Comparison of ENCODE assay signal across 1 cellular context in the genomic region with DNA sequence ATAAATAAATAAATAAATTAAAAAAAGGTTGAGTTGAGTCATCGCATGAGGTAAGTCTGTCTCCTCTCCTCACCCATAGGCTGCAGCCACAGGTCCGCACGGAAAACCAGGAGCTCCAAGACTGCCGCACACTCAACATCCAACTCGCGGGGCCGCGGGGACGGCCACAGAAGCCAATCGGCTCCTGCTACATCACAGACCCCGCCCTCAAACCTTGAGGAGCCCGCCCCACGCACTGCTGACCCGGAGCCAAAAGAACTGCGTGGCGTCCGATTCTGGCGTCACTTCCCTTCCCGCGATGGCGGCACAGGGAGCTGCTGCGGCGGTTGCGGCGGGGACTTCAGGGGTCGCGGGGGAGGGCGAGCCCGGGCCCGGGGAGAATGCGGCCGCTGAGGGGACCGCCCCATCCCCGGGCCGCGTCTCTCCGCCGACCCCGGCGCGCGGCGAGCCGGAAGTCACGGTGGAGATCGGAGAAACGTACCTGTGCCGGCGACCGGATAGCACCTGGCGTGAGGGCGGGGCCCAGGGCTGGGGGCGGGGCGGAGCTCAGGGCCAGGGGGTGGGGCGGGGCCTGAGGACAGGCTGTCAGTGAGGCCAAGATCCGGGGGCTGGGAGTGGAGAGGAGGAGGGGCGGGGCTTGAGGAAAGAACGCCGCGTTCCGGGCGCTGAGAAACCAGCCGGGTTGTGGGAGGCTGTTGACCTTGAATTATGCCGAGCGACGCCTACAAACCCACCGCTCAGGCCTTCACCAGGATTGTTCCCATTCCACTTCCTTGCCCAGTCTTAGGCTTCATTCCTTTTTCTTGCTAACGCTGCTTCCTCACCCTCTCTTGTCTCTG.
TF ChIP-seq lines count a peak whose summit lies in the region.

A gene (plus strand): TSS at position 281 of the 839 bp plus-strand sequence. CDS start 18 bp downstream, at position 299.

TF ChIP-seq in HepG2, 621 proteins besides CTCF, POLR2A, EP300 and RAD21 (continued from another document and continues in another):
- TF ChIP-seq, protein P1, sequence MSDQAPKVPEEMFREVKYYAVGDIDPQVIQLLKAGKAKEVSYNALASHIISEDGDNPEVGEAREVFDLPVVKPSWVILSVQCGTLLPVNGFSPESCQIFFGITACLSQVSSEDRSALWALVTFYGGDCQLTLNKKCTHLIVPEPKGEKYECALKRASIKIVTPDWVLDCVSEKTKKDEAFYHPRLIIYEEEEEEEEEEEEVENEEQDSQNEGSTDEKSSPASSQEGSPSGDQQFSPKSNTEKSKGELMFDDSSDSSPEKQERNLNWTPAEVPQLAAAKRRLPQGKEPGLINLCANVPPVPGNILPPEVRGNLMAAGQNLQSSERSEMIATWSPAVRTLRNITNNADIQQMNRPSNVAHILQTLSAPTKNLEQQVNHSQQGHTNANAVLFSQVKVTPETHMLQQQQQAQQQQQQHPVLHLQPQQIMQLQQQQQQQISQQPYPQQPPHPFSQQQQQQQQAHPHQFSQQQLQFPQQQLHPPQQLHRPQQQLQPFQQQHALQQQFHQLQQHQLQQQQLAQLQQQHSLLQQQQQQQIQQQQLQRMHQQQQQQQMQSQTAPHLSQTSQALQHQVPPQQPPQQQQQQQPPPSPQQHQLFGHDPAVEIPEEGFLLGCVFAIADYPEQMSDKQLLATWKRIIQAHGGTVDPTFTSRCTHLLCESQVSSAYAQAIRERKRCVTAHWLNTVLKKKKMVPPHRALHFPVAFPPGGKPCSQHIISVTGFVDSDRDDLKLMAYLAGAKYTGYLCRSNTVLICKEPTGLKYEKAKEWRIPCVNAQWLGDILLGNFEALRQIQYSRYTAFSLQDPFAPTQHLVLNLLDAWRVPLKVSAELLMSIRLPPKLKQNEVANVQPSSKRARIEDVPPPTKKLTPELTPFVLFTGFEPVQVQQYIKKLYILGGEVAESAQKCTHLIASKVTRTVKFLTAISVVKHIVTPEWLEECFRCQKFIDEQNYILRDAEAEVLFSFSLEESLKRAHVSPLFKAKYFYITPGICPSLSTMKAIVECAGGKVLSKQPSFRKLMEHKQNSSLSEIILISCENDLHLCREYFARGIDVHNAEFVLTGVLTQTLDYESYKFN (CRISPR knock-in tag; conservative IDR thresholded peaks at IDR 0.05), result peak; percentile 62
- no peak for TF ChIP-seq ZNF703 (CRISPR knock-in tag; IDR thresholded peaks at IDR 0.05; ENCODE audit: borderline replicate concordance)
- TF ChIP-seq, protein P2, sequence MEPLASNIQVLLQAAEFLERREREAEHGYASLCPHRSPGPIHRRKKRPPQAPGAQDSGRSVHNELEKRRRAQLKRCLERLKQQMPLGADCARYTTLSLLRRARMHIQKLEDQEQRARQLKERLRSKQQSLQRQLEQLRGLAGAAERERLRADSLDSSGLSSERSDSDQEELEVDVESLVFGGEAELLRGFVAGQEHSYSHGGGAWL (CRISPR knock-in tag; IDR thresholded peaks at IDR 0.05), result peak; percentile 69
- TF ChIP-seq ZSCAN30 (CRISPR knock-in tag; IDR thresholded peaks at IDR 0.05), result no peak
- 0 out of 2 replicates have a peak, but pooled peaks have one; percentile 61 for TF ChIP-seq FIP1L1 (IDR thresholded peaks at IDR 0.05; ENCODE audit: borderline replicate concordance, insufficient read depth, low read depth, low read length)
- TF ChIP-seq, protein P3, sequence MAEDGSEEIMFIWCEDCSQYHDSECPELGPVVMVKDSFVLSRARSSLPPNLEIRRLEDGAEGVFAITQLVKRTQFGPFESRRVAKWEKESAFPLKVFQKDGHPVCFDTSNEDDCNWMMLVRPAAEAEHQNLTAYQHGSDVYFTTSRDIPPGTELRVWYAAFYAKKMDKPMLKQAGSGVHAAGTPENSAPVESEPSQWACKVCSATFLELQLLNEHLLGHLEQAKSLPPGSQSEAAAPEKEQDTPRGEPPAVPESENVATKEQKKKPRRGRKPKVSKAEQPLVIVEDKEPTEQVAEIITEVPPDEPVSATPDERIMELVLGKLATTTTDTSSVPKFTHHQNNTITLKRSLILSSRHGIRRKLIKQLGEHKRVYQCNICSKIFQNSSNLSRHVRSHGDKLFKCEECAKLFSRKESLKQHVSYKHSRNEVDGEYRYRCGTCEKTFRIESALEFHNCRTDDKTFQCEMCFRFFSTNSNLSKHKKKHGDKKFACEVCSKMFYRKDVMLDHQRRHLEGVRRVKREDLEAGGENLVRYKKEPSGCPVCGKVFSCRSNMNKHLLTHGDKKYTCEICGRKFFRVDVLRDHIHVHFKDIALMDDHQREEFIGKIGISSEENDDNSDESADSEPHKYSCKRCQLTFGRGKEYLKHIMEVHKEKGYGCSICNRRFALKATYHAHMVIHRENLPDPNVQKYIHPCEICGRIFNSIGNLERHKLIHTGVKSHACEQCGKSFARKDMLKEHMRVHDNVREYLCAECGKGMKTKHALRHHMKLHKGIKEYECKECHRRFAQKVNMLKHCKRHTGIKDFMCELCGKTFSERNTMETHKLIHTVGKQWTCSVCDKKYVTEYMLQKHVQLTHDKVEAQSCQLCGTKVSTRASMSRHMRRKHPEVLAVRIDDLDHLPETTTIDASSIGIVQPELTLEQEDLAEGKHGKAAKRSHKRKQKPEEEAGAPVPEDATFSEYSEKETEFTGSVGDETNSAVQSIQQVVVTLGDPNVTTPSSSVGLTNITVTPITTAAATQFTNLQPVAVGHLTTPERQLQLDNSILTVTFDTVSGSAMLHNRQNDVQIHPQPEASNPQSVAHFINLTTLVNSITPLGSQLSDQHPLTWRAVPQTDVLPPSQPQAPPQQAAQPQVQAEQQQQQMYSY (CRISPR knock-in tag; IDR thresholded peaks at IDR 0.05), result peak; percentile 23; the same call in 1 of the 2 replicates
- TF ChIP-seq, protein P4, sequence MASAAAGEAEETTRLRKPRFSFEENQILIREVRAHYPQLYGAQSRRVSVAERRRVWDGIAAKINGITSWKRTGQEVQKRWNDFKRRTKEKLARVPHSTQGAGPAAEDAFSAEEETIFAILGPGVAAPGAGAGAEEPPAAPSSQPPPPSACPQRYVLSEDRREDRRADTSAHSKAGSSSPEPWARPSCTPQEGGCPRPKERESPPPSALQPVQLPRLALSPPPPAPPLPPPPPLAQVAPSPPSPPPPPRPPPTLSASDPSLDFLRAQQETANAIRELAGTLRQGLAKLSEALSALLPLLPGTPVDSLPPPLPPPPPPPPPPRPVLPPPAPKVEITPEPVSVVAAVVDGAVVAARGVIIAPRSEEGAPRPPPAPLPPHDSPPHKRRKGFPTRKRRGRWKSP (CRISPR knock-in tag; IDR thresholded peaks at IDR 0.05), result peak; percentile 62; the same call in 1 of the 2 replicates
- TF ChIP-seq CBFB (CRISPR knock-in tag; IDR thresholded peaks at IDR 0.05), result peak; percentile 85
- peak; percentile 76 for TF ChIP-seq PHF21A (CRISPR knock-in tag; IDR thresholded peaks at IDR 0.05)
- TF ChIP-seq ATF7-NPFF (CRISPR knock-in tag; IDR thresholded peaks at IDR 0.05; ENCODE audit: low read depth), result peak; percentile 82
- TF ChIP-seq ZNF367 (CRISPR knock-in tag; IDR thresholded peaks at IDR 0.05; ENCODE audit: borderline replicate concordance), result no peak
- TF ChIP-seq ZNF350 (CRISPR knock-in tag; IDR thresholded peaks at IDR 0.05; ENCODE audit: borderline replicate concordance, low read depth), result peak; percentile 35
- no peak; the same call in 1 of the 2 replicates for TF ChIP-seq HOXA9 (CRISPR knock-in tag; IDR thresholded peaks at IDR 0.05; ENCODE audit: borderline replicate concordance)
- peak; percentile 83 for TF ChIP-seq SP5 (CRISPR knock-in tag; IDR thresholded peaks at IDR 0.05; ENCODE audit: borderline replicate concordance, low read depth)
- TF ChIP-seq ZNF556 (CRISPR knock-in tag; IDR thresholded peaks at IDR 0.05; ENCODE audit: borderline replicate concordance), result peak; percentile 68; the same call in 1 of the 2 replicates
- peak; percentile 83; the same call in 1 of the 2 replicates for TF ChIP-seq RFXANK (CRISPR knock-in tag; IDR thresholded peaks at IDR 0.05)
- no peak for TF ChIP-seq SP1 (IDR thresholded peaks at IDR 0.05)
- peak; percentile 95 for TF ChIP-seq SP1 (CRISPR knock-in tag; IDR thresholded peaks at IDR 0.05)
- TF ChIP-seq TAF15 (IDR thresholded peaks at IDR 0.05; ENCODE audit: low read depth, low read length, poor library complexity, severe bottlenecking), result peak; percentile 60
- TF ChIP-seq PPARG (CRISPR knock-in tag; conservative IDR thresholded peaks at IDR 0.05), result peak; percentile 52; the same call in 1 of the 2 replicates
- TF ChIP-seq ZNF264 (CRISPR knock-in tag; IDR thresholded peaks at IDR 0.05), result no peak
- TF ChIP-seq STAG1 (CRISPR knock-in tag; IDR thresholded peaks at IDR 0.05), result no peak
- TF ChIP-seq, protein P5, sequence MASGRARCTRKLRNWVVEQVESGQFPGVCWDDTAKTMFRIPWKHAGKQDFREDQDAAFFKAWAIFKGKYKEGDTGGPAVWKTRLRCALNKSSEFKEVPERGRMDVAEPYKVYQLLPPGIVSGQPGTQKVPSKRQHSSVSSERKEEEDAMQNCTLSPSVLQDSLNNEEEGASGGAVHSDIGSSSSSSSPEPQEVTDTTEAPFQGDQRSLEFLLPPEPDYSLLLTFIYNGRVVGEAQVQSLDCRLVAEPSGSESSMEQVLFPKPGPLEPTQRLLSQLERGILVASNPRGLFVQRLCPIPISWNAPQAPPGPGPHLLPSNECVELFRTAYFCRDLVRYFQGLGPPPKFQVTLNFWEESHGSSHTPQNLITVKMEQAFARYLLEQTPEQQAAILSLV (CRISPR knock-in tag; IDR thresholded peaks at IDR 0.05; ENCODE audit: borderline replicate concordance), result peak; percentile 89; the same call in 1 of the 2 replicates
- peak; percentile 96 for TF ChIP-seq KDM5A (IDR thresholded peaks at IDR 0.05; ENCODE audit: borderline replicate concordance, low read length)
- TF ChIP-seq, protein P6, sequence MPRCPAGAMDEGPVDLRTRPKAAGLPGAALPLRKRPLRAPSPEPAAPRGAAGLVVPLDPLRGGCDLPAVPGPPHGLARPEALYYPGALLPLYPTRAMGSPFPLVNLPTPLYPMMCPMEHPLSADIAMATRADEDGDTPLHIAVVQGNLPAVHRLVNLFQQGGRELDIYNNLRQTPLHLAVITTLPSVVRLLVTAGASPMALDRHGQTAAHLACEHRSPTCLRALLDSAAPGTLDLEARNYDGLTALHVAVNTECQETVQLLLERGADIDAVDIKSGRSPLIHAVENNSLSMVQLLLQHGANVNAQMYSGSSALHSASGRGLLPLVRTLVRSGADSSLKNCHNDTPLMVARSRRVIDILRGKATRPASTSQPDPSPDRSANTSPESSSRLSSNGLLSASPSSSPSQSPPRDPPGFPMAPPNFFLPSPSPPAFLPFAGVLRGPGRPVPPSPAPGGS (CRISPR knock-in tag; IDR thresholded peaks at IDR 0.05), result peak; percentile 52; the same call in 1 of the 2 replicates
- peak; percentile 69; the same call in 1 of the 2 replicates for TF ChIP-seq ZNF772 (CRISPR knock-in tag; IDR thresholded peaks at IDR 0.05)
- TF ChIP-seq, protein P7, sequence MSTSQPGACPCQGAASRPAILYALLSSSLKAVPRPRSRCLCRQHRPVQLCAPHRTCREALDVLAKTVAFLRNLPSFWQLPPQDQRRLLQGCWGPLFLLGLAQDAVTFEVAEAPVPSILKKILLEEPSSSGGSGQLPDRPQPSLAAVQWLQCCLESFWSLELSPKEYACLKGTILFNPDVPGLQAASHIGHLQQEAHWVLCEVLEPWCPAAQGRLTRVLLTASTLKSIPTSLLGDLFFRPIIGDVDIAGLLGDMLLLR (CRISPR knock-in tag; IDR thresholded peaks at IDR 0.05), result no peak
- TF ChIP-seq ZNF460 (CRISPR knock-in tag; IDR thresholded peaks at IDR 0.05; ENCODE audit: borderline replicate concordance), result peak; percentile 22; the same call in 1 of the 2 replicates
- TF ChIP-seq ERF (CRISPR knock-in tag; IDR thresholded peaks at IDR 0.05), result peak; percentile 96; the same call in 1 of the 2 replicates
- TF ChIP-seq, protein P8, sequence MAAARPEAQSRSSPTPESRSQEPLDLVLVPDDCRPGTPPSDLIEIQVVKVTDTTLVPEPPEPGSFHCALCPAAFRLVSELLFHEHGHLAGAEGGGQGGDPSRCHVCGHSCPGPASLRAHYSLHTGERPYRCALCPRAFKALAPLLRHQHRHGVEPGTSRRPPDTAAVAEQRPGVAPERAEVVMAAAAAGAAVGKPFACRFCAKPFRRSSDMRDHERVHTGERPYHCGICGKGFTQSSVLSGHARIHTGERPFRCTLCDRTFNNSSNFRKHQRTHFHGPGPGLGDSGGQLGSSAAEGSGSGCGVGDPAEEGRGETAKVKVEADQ (CRISPR knock-in tag; IDR thresholded peaks at IDR 0.05; ENCODE audit: borderline replicate concordance), result peak; percentile 92; the same call in 1 of the 2 replicates
- TF ChIP-seq SALL1 (CRISPR knock-in tag; IDR thresholded peaks at IDR 0.05), result peak; percentile 75
- TF ChIP-seq MYC (CRISPR knock-in tag; IDR thresholded peaks at IDR 0.05; ENCODE audit: borderline replicate concordance), result peak; percentile 79
- TF ChIP-seq TSC22D2 (CRISPR knock-in tag; IDR thresholded peaks at IDR 0.05; ENCODE audit: borderline replicate concordance), result peak; percentile 90; the same call in 1 of the 2 replicates
- TF ChIP-seq FOXA1 (IDR thresholded peaks at IDR 0.05), result no peak
- TF ChIP-seq FOXA1 (CRISPR knock-in tag; IDR thresholded peaks at IDR 0.05), result peak; percentile 39; the same call in 1 of the 2 replicates
- 0 out of 2 replicates have a peak, but pooled peaks have one; percentile 11 for TF ChIP-seq HMG20B (CRISPR knock-in tag; conservative IDR thresholded peaks at IDR 0.05)
- TF ChIP-seq FOXP1 (IDR thresholded peaks at IDR 0.05), result no peak
- TF ChIP-seq FOXP1 (CRISPR knock-in tag; IDR thresholded peaks at IDR 0.05), result peak; percentile 7; the same call in 1 of the 2 replicates
- peak; percentile 81; the same call in 1 of the 2 replicates for TF ChIP-seq KDM4B (CRISPR knock-in tag; IDR thresholded peaks at IDR 0.05)
- TF ChIP-seq ATF1 (CRISPR knock-in tag; IDR thresholded peaks at IDR 0.05), result peak; percentile 94
- TF ChIP-seq SP140L (CRISPR knock-in tag; IDR thresholded peaks at IDR 0.05; ENCODE audit: borderline replicate concordance), result peak; percentile 57; the same call in 1 of the 2 replicates
- TF ChIP-seq KLF9 (CRISPR knock-in tag; IDR thresholded peaks at IDR 0.05; ENCODE audit: low read depth), result no peak
- TF ChIP-seq ZNF547 (CRISPR knock-in tag; IDR thresholded peaks at IDR 0.05), result peak; percentile 88
- TF ChIP-seq ZFY (CRISPR knock-in tag; IDR thresholded peaks at IDR 0.05), result peak; percentile 59
- no peak for TF ChIP-seq NFRKB (IDR thresholded peaks at IDR 0.05)
- TF ChIP-seq ZNF713 (CRISPR knock-in tag; IDR thresholded peaks at IDR 0.05), result no peak
- peak; percentile 84 for TF ChIP-seq ZNF598 (CRISPR knock-in tag; IDR thresholded peaks at IDR 0.05; ENCODE audit: borderline replicate concordance)
- TF ChIP-seq, protein P9, sequence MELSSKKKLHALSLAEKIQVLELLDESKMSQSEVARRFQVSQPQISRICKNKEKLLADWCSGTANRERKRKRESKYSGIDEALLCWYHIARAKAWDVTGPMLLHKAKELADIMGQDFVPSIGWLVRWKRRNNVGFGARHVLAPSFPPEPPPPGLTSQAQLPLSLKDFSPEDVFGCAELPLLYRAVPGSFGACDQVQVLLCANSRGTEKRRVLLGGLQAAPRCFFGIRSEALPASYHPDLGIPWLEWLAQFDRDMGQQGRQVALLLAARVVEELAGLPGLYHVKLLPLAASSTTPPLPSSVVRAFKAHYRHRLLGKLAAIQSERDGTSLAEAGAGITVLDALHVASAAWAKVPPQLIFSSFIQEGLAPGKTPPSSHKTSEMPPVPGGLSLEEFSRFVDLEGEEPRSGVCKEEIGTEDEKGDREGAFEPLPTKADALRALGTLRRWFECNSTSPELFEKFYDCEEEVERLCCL (CRISPR knock-in tag; IDR thresholded peaks at IDR 0.05; ENCODE audit: borderline replicate concordance), result no peak
- TF ChIP-seq FOXJ3 (CRISPR knock-in tag; IDR thresholded peaks at IDR 0.05; ENCODE audit: borderline replicate concordance), result no peak
- no peak for TF ChIP-seq CHD4 (IDR thresholded peaks at IDR 0.05; ENCODE audit: borderline replicate concordance, low read length)
